Comparison of ENCODE assay signal across 14 cellular contexts in the genomic region with DNA sequence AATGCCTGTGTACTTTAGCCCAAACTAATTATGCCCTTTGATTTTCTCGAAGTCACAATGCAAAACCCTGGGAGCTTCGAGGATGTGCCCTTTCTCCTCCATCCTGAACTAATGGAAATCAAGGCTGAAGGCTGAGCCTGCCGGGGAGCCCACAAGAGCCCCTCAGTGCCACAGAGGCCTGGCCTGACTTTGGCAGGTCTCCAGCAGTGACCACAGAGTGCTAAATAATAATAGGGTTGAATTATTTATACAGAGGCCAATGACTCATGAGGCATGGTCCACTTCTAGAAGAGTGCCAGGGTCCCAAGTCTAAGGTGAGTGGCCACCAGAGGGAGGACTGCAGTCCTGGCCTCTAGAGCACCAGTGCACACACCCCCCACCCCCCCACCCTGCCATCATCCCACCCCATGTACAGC. TPM values are rescaled to one million over a fixed set of nuclear protein-coding genes. Genes with fewer than 3 reads are reported as not detected.
DNase-seq lines count a peak whose midpoint lies in the region; ATAC-seq and TF ChIP-seq lines count a peak whose summit lies in the region.
"Had no signal": no experiment of that assay in that cellular context is flagged by ENCODE, and none has a peak within 500 bp of the region (broad histone marks: within the 10 kb centered on the region; RNA-seq: fewer than 3 reads in every experiment).

No MANE protein-coding gene starts in this region.

- H3K9me3 Mint-ChIP-seq in Calu3 (ENCODE audit: low read depth, unreplicated experiment): no peaks in the 10 kb centered on the region
- H3K9me3 Mint-ChIP-seq: activated B cell treated with CpG ODN at 0.5 μM for 24 hours; stimulated activated naive CD8-positive, alpha-beta T cell treated with anti-CD3 and anti-CD28 coated beads, Interleukin-15, Interleukin-2, amounts not matched to agents 100 ng/mL and 50 ng/mL, for 24 hours had no signal

- no peaks in the 10 kb centered on the region for H3K4me1 ChIP-seq in Loucy (ENCODE audit: insufficient read depth, low read length, poor library complexity, severe bottlenecking)
- no peaks in the 10 kb centered on the region for H3K4me1 ChIP-seq in right lobe of liver
- H3K4me1 ChIP-seq in right cardiac atrium (ENCODE audit: control insufficient read depth, insufficient read depth, low read length): no peaks in the 10 kb centered on the region
- H3K4me1 ChIP-seq: psoas muscle had no signal

- no peak overlapping the region for H3K27ac ChIP-seq in right lobe of liver
- H3K27ac ChIP-seq in right cardiac atrium (ENCODE audit: low read length): no peak overlapping the region
- H3K27ac ChIP-seq: psoas muscle had no signal

- H3K36me3 ChIP-seq in Loucy (ENCODE audit: insufficient read depth, low read length) (no peaks in the 10 kb centered on the region), right lobe of liver (no peaks in the 10 kb centered on the region)

- H2AFZ ChIP-seq in Loucy (ENCODE audit: low read length): no peak overlapping the region

- H3F3A ChIP-seq in Loucy (ENCODE audit: low read depth): no peaks in the 10 kb centered on the region

- H4K20me1 ChIP-seq in Loucy (ENCODE audit: insufficient read depth, low read length, poor library complexity, severe bottlenecking): no peaks in the 10 kb centered on the region

- no peak overlapping the region for H3K4me3 Mint-ChIP-seq in Calu3 (ENCODE audit: low read depth, unreplicated experiment)
- H3K4me3 Mint-ChIP-seq: activated B cell treated with CpG ODN at 0.5 μM for 24 hours; stimulated activated naive CD8-positive, alpha-beta T cell treated with anti-CD3 and anti-CD28 coated beads, Interleukin-15, Interleukin-2, amounts not matched to agents 100 ng/mL and 50 ng/mL, for 24 hours had no signal

- CTCF ChIA-PET in Calu3 (lab: Charles Lee): interaction anchor here (0.6 to 2.7 kb wide), 5 partner anchors 13 to 802 kb away, joined by 4 to 12 read pairs (median 8); a partner anchor contains a TSS

- H3K9ac ChIP-seq in Loucy (ENCODE audit: low read depth, low read length, poor library complexity, severe bottlenecking): no peak overlapping the region

- ATAC-seq in right lobe of liver (peak; percentile 29 to 97 (median 62)), right cardiac atrium (no peak), HG03108 (IDR thresholded peaks at IDR 0.05; ENCODE audit: unreplicated experiment) (no peak), HG03439 (IDR thresholded peaks at IDR 0.05; ENCODE audit: unreplicated experiment) (no peak)
- ATAC-seq: psoas muscle had no signal

- no peak for TF ChIP-seq POLR2A in right lobe of liver (IDR thresholded peaks at IDR 0.05)

- DNase-seq in Calu3 (peak; percentile 67), SW480 (ENCODE audit: low spot score) (peak; percentile 73), right lobe of liver (peak in 1 of 3 donors; percentile 49), right cardiac atrium (no peak)
- DNase-seq in activated T-cell treated with anti-CD3 and anti-CD28 coated beads, Interleukin-2, amount 50 U/mL, for 48 hours: no peak
- DNase-seq: activated B cell treated with CpG ODN at 0.5 μM for 24 hours; HCEC 1CT; NCI-H526 treated with DMSO at 0.1 percent for 48 hours; psoas muscle; stimulated activated CD4-positive, alpha-beta T cell treated with anti-CD3 and anti-CD28 coated beads, Interleukin-4, amount 100 ng/mL, for 1 hour had no signal

- H3K9me3 ChIP-seq in Loucy (ENCODE audit: insufficient read depth, low read depth, low read length) (no peaks in the 10 kb centered on the region), right lobe of liver (no peaks in the 10 kb centered on the region), right cardiac atrium (ENCODE audit: control insufficient read depth, low read length) (no peaks in the 10 kb centered on the region)
- H3K9me3 ChIP-seq: psoas muscle had no signal

- H3K9me2 ChIP-seq in Loucy (replicated peaks; ENCODE audit: low read depth, low read length): no peaks in the 10 kb centered on the region

- TF ChIP-seq CTCF in Calu3 (IDR thresholded peaks at IDR 0.05; ENCODE audit: unreplicated experiment) (peak; percentile 43), Loucy (conservative IDR thresholded peaks at IDR 0.05; ENCODE audit: low read length) (0 out of 2 replicates have a peak, but pooled peaks have one; percentile 16), right lobe of liver (IDR thresholded peaks at IDR 0.05) (peak in 2 of 4 donors; percentile 5 to 32)

- intact Hi-C loops in Calu3 (cut with micrococcal nuclease; ENCODE audit: unreplicated experiment) (no loop called here), right lobe of liver (cut with DNase I) (no loop called here), right cardiac atrium (cut with DNase I) (no loop called here)

- WGBS in right lobe of liver (ENCODE audit: insufficient coverage, low coverage, low lambda C conversion rate, missing lambda C conversion rate): 61% methylated on average over 2 of the region's 3 CpGs
- 77% methylated on average over 3 of the region's 3 CpGs for WGBS in right cardiac atrium

- H3K4me2 ChIP-seq in Loucy (ENCODE audit: low read depth, low read length, poor library complexity, severe bottlenecking): no peak overlapping the region

- no peaks in the 10 kb centered on the region for H3K79me2 ChIP-seq in Loucy (ENCODE audit: insufficient read depth, low read length)

- H3K27me3 ChIP-seq in Loucy (ENCODE audit: insufficient read depth, low read length, poor library complexity, severe bottlenecking) (peaks cover 11% of the 10 kb centered on the region), right lobe of liver (no peaks in the 10 kb centered on the region), right cardiac atrium (ENCODE audit: control insufficient read depth, insufficient read depth) (no peaks in the 10 kb centered on the region)

- H3K36me3 Mint-ChIP-seq in Calu3 (ENCODE audit: insufficient read depth, unreplicated experiment): no peaks in the 10 kb centered on the region

- H3K27ac Mint-ChIP-seq in Calu3 (ENCODE audit: unreplicated experiment): no peak overlapping the region
- H3K27ac Mint-ChIP-seq: activated B cell treated with CpG ODN at 0.5 μM for 24 hours; stimulated activated naive CD8-positive, alpha-beta T cell treated with anti-CD3 and anti-CD28 coated beads, Interleukin-15, Interleukin-2, amounts not matched to agents 100 ng/mL and 50 ng/mL, for 24 hours had no signal

- peaks cover 72% of the 10 kb centered on the region for H3K27me3 Mint-ChIP-seq in Calu3 (ENCODE audit: unreplicated experiment)

- no TSS peak for BruUV-seq in Calu3 (replicated peaks; lab: Mats Ljungman, UMichigan)

- peaks cover 18% of the 10 kb centered on the region for H3K4me1 Mint-ChIP-seq in Calu3 (ENCODE audit: low read depth, unreplicated experiment)
- H3K4me1 Mint-ChIP-seq: activated B cell treated with CpG ODN at 0.5 μM for 24 hours had no signal

- H3K4me3 ChIP-seq in Loucy (ENCODE audit: low read length, poor library complexity, severe bottlenecking) (no peak overlapping the region), right lobe of liver (no peak overlapping the region), right cardiac atrium (ENCODE audit: low read length) (no peak overlapping the region)
- H3K4me3 ChIP-seq: psoas muscle had no signal

RNA-seq across cellular contexts. Expression of a gene that starts 19.1 kb away (rescaled TPM):
- total RNA-seq in Calu3 (2022) (20.4 and 22.4 TPM in 2 replicates), right lobe of liver (10 to 100 TPM in 5 of 6 experiments, 1 to 10 TPM in 1; 8.1 to 23.5 (median 15.4) TPM), right cardiac atrium (10 to 100 TPM in 1 of 4 donors, 1 to 10 TPM in 3; 8.5 to 10.2 (median 9.0) TPM)
- polyA plus RNA-seq in right cardiac atrium: 4.8 TPM

Comparison
In these comparisons a context has a peak if more than half of its experiments do, and no peak if none do; other contexts are left out.
1. DNase-seq: peak in Calu3 (single experiment) and SW480 (single experiment); none in right cardiac atrium (0 of 3) and activated T-cell treated with anti-CD3 and anti-CD28 coated beads, Interleukin-2, amount 50 U/mL, for 48 hours (0 of 2).
2. ATAC-seq: peak in right lobe of liver (4 of 4); none in right cardiac atrium (0 of 2), HG03108 (single experiment) and HG03439 (single experiment).